In the genomic region with DNA sequence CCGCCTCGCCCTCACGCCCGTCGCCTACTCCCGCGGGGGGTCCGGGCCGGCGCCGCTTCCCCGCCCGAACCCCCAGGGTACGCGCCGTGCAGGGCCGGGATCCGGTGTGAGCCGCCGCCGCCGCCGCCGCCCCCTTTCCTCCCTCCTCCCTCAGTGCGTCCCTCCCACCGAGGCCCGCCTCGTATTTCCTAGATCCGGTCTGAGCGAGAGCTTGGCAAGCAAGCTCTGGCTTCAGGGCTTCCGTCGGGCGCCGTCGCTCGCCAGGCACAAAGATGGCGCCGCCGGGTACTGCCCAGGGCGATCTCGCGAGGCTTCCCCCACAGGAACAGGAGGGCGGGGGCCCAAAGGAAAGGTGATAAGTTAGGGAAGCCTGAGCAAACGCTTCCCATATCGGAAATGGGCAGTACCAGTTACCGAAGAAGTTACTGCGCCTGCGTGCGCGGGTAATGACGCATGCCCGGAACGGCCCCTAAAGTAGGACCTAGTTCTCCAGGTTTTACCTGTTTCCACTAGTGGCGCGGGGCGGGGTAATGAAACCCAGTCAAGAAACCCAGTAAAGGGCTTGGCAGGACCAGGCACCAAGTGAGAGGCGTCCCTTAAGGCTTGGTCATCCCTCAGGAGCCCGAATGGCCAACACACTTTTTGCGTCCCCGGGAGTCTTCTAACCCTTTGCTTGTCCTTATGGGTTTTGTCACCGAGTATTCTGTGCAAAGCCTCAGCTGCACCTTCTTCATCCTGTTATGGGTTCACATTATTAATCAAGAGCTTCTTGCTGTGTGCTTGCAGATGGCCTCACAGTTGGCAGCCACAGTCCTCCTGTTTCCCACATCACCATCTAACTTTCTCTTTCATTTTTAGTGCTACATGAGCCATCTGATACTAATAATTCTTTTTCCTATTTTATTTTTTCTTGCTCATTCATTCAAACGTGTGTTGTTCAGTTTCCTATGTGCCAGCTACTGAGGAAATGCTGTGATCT, we compare ENCODE assay signal across 1 cellular context.
TF ChIP-seq lines count a peak whose summit lies in the region.

TAB3 (minus strand) TSS at position 108 of the 979 bp plus-strand sequence. CDS start 29,666 bp downstream, outside the sequence.

TF ChIP-seq in K562, 482 proteins besides CTCF, POLR2A, EP300 and RAD21 (continued from another document):
- TF ChIP-seq, protein P1, sequence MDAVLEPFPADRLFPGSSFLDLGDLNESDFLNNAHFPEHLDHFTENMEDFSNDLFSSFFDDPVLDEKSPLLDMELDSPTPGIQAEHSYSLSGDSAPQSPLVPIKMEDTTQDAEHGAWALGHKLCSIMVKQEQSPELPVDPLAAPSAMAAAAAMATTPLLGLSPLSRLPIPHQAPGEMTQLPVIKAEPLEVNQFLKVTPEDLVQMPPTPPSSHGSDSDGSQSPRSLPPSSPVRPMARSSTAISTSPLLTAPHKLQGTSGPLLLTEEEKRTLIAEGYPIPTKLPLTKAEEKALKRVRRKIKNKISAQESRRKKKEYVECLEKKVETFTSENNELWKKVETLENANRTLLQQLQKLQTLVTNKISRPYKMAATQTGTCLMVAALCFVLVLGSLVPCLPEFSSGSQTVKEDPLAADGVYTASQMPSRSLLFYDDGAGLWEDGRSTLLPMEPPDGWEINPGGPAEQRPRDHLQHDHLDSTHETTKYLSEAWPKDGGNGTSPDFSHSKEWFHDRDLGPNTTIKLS (IDR thresholded peaks at IDR 0.05; ENCODE audit: borderline replicate concordance, low read depth), result peak; percentile 88
- TF ChIP-seq ZNF224 (CRISPR knock-in tag; IDR thresholded peaks at IDR 0.05) (no peak), SMAD4 (CRISPR knock-in tag; conservative IDR thresholded peaks at IDR 0.05) (0 out of 2 replicates have a peak, but pooled peaks have one; percentile 25), ZKSCAN3 (CRISPR knock-in tag; IDR thresholded peaks at IDR 0.05) (no peak), IRF2 (CRISPR knock-in tag; IDR thresholded peaks at IDR 0.05) (no peak), ZBTB11 (CRISPR knock-in tag; IDR thresholded peaks at IDR 0.05) (peak in 1 of 3 experiments; percentile 77; a peak in 2 of 6 replicates), HCFC1 (IDR thresholded peaks at IDR 0.05; ENCODE audit: low read depth, low read length) (peak; percentile 89), ZFX (CRISPR knock-in tag; IDR thresholded peaks at IDR 0.05) (peak; percentile 68), ETS1 (conservative IDR thresholded peaks at IDR 0.05; ENCODE audit: control insufficient read depth, low read depth, low read length) (peak; percentile 85; the same call in 1 of the 2 replicates), ATF7 (IDR thresholded peaks at IDR 0.05) (peak; percentile 89), NR2C2 (CRISPR knock-in tag; IDR thresholded peaks at IDR 0.05) (no peak), NR2C2 (tag; IDR thresholded peaks at IDR 0.05) (peak; percentile 82), SMC3 (conservative IDR thresholded peaks at IDR 0.05; ENCODE audit: insufficient read depth, low read depth, low read length) (no peak), KLF16 (IDR thresholded peaks at IDR 0.05) (peak; percentile 88), ETV5 (CRISPR knock-in tag; IDR thresholded peaks at IDR 0.05; ENCODE audit: low read depth) (peak; percentile 81), MAX (CRISPR knock-in tag; IDR thresholded peaks at IDR 0.05) (0 out of 2 replicates have a peak, but pooled peaks have one; percentile 33), ZNF24 (IDR thresholded peaks at IDR 0.05) (no peak), ZNF239 (CRISPR knock-in tag; IDR thresholded peaks at IDR 0.05) (no peak), CXXC5 (CRISPR knock-in tag; IDR thresholded peaks at IDR 0.05) (peak; percentile 72), POLR2G (IDR thresholded peaks at IDR 0.05; ENCODE audit: low read depth, low read length) (peak; percentile 86), ZNF3 (CRISPR knock-in tag; IDR thresholded peaks at IDR 0.05) (no peak), TEAD1 (CRISPR knock-in tag; IDR thresholded peaks at IDR 0.05) (peak in 1 of 2 experiments; percentile 67; a peak in 1 of 4 replicates), TAF1 (IDR thresholded peaks at IDR 0.05; ENCODE audit: control insufficient read depth, extremely low read depth, insufficient read depth, low read length, severe bottlenecking) (peak; percentile 30), JUN (IDR thresholded peaks at IDR 0.05; ENCODE audit: borderline replicate concordance, low read depth, low read length) (peak; percentile 63; the same call in 1 of the 2 replicates), JUN (CRISPR knock-in tag; IDR thresholded peaks at IDR 0.05; ENCODE audit: borderline replicate concordance) (0 out of 2 replicates have a peak, but pooled peaks have one; percentile 47), TCF3 (CRISPR knock-in tag; IDR thresholded peaks at IDR 0.05) (no peak), POU5F1 (IDR thresholded peaks at IDR 0.05; ENCODE audit: borderline replicate concordance, low read depth, low read length, partially characterized antibody) (peak; percentile 80), JUND (IDR thresholded peaks at IDR 0.05; ENCODE audit: borderline replicate concordance, low read depth, low read length) (peak; percentile 67), JUND (tag; IDR thresholded peaks at IDR 0.05; ENCODE audit: borderline replicate concordance, low read depth, low read length) (peak; percentile 58; the same call in 1 of the 3 replicates), MYNN (IDR thresholded peaks at IDR 0.05) (0 out of 2 replicates have a peak, but pooled peaks have one; percentile 39), MYNN (CRISPR knock-in tag; IDR thresholded peaks at IDR 0.05) (no peak), FOSL1 (tag; conservative IDR thresholded peaks at IDR 0.05) (peak; percentile 60), SMARCC2 (IDR thresholded peaks at IDR 0.05; ENCODE audit: low read depth) (no peak), NRF1 (conservative IDR thresholded peaks at IDR 0.05 in 1 of 2, IDR thresholded peaks at IDR 0.05 in 1 of 2) (peak; percentile 95 to 96), ATF1 (CRISPR knock-in tag; IDR thresholded peaks at IDR 0.05) (no peak), ATF1 (tag; IDR thresholded peaks at IDR 0.05) (peak; percentile 91), LCOR (CRISPR knock-in tag; IDR thresholded peaks at IDR 0.05) (peak; percentile 60; the same call in 1 of the 2 replicates), HNRNPLL (IDR thresholded peaks at IDR 0.05; ENCODE audit: low read depth, low read length, poor library complexity, severe bottlenecking) (no peak), MEIS2 (IDR thresholded peaks at IDR 0.05; ENCODE audit: partially characterized antibody) (peak; percentile 59), ZEB2 (IDR thresholded peaks at IDR 0.05) (no peak), NUFIP1 (IDR thresholded peaks at IDR 0.05; ENCODE audit: partially characterized antibody) (no peak), SIN3A (IDR thresholded peaks at IDR 0.05; ENCODE audit: borderline replicate concordance in 2 of 2, control insufficient read depth in 1 of 2, low read depth in 2 of 2, low read length in 2 of 2) (peak in 1 of 2 experiments; percentile 29; a peak in 1 of 4 replicates), MAZ (CRISPR knock-in tag; conservative IDR thresholded peaks at IDR 0.05 in 1 of 2, IDR thresholded peaks at IDR 0.05 in 1 of 2) (peak; percentile 77 to 80; a peak in 3 of 4 replicates), CBX1 (IDR thresholded peaks at IDR 0.05; ENCODE audit: low read depth) (0 out of 2 replicates have a peak, but pooled peaks have one; percentile 27), ELF1 (tag; IDR thresholded peaks at IDR 0.05) (peak; percentile 90), CHD2 (IDR thresholded peaks at IDR 0.05; ENCODE audit: low read depth, low read length) (peak; percentile 99)
- TF ChIP-seq, protein P2, sequence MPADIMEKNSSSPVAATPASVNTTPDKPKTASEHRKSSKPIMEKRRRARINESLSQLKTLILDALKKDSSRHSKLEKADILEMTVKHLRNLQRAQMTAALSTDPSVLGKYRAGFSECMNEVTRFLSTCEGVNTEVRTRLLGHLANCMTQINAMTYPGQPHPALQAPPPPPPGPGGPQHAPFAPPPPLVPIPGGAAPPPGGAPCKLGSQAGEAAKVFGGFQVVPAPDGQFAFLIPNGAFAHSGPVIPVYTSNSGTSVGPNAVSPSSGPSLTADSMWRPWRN (IDR thresholded peaks at IDR 0.05; ENCODE audit: low read depth), result no peak
- TF ChIP-seq, protein P3, sequence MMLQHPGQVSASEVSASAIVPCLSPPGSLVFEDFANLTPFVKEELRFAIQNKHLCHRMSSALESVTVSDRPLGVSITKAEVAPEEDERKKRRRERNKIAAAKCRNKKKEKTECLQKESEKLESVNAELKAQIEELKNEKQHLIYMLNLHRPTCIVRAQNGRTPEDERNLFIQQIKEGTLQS (IDR thresholded peaks at IDR 0.05), result peak; percentile 74
- TF ChIP-seq, protein P3 (CRISPR knock-in tag; conservative IDR thresholded peaks at IDR 0.05), result no peak; the same call in 1 of the 2 replicates
- TF ChIP-seq, protein P4, sequence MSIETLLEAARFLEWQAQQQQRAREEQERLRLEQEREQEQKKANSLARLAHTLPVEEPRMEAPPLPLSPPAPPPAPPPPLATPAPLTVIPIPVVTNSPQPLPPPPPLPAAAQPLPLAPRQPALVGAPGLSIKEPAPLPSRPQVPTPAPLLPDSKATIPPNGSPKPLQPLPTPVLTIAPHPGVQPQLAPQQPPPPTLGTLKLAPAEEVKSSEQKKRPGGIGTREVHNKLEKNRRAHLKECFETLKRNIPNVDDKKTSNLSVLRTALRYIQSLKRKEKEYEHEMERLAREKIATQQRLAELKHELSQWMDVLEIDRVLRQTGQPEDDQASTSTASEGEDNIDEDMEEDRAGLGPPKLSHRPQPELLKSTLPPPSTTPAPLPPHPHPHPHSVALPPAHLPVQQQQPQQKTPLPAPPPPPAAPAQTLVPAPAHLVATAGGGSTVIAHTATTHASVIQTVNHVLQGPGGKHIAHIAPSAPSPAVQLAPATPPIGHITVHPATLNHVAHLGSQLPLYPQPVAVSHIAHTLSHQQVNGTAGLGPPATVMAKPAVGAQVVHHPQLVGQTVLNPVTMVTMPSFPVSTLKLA (conservative IDR thresholded peaks at IDR 0.05), result peak in 1 of 2 experiments; percentile 50; a peak in 3 of 4 replicates
- TF ChIP-seq, protein P5, sequence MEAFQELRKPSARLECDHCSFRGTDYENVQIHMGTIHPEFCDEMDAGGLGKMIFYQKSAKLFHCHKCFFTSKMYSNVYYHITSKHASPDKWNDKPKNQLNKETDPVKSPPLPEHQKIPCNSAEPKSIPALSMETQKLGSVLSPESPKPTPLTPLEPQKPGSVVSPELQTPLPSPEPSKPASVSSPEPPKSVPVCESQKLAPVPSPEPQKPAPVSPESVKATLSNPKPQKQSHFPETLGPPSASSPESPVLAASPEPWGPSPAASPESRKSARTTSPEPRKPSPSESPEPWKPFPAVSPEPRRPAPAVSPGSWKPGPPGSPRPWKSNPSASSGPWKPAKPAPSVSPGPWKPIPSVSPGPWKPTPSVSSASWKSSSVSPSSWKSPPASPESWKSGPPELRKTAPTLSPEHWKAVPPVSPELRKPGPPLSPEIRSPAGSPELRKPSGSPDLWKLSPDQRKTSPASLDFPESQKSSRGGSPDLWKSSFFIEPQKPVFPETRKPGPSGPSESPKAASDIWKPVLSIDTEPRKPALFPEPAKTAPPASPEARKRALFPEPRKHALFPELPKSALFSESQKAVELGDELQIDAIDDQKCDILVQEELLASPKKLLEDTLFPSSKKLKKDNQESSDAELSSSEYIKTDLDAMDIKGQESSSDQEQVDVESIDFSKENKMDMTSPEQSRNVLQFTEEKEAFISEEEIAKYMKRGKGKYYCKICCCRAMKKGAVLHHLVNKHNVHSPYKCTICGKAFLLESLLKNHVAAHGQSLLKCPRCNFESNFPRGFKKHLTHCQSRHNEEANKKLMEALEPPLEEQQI (IDR thresholded peaks at IDR 0.05), result 0 out of 2 replicates have a peak, but pooled peaks have one; percentile 16
